In the genomic region with DNA sequence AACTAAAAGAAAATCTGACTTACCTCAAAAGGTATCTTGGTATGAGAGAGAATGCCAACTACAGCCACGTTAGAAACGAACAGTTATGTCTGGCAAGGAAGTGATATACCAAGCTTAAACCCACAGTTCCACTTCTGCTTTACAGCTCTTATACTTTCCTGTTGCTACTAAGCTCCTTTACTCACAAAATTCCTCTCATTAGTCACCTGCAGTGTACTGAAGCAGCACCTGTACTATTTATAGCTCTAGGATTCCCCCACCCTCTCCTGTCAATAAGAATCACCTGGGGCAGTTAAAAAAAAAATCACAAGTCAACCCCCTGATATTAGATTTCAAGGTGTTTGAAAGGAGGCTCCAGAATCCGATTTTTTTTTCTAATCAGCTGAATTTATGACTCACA, we compare ENCODE assay signal across 2 cellular contexts.
TF ChIP-seq lines count a peak whose summit lies in the region.

No MANE protein-coding gene starts in this region.

TF ChIP-seq in SK-N-SH, 30 proteins besides CTCF, POLR2A, EP300 and RAD21 (continued from another document):
- TF ChIP-seq USF1 (IDR thresholded peaks at IDR 0.05; ENCODE audit: borderline replicate concordance, low read depth) (no peak), FOSL2 (IDR thresholded peaks at IDR 0.05; ENCODE audit: borderline replicate concordance, low read depth) (no peak), YY1 (IDR thresholded peaks at IDR 0.05; ENCODE audit: low read depth) (no peak), MEF2A (IDR thresholded peaks at IDR 0.05; ENCODE audit: borderline replicate concordance, low read depth) (no peak), MAX (IDR thresholded peaks at IDR 0.05; ENCODE audit: low read depth) (no peak), TCF12 (IDR thresholded peaks at IDR 0.05) (no peak), TEAD4 (IDR thresholded peaks at IDR 0.05; ENCODE audit: borderline replicate concordance, insufficient read depth) (no peak), EZH2phosphoT487 (IDR thresholded peaks at IDR 0.05; ENCODE audit: borderline replicate concordance, low read depth) (no peak), GATA2 (CRISPR knock-in tag; IDR thresholded peaks at IDR 0.05) (no peak), RXRA (IDR thresholded peaks at IDR 0.05; ENCODE audit: borderline replicate concordance, low read depth) (no peak), FOXJ3 (CRISPR knock-in tag; IDR thresholded peaks at IDR 0.05) (no peak), MXI1 (IDR thresholded peaks at IDR 0.05; ENCODE audit: low read depth, low read length) (no peak), SIN3A (IDR thresholded peaks at IDR 0.05; ENCODE audit: borderline replicate concordance, low read depth, low read length) (no peak), JUND (IDR thresholded peaks at IDR 0.05) (no peak)
- TF ChIP-seq, protein P1, sequence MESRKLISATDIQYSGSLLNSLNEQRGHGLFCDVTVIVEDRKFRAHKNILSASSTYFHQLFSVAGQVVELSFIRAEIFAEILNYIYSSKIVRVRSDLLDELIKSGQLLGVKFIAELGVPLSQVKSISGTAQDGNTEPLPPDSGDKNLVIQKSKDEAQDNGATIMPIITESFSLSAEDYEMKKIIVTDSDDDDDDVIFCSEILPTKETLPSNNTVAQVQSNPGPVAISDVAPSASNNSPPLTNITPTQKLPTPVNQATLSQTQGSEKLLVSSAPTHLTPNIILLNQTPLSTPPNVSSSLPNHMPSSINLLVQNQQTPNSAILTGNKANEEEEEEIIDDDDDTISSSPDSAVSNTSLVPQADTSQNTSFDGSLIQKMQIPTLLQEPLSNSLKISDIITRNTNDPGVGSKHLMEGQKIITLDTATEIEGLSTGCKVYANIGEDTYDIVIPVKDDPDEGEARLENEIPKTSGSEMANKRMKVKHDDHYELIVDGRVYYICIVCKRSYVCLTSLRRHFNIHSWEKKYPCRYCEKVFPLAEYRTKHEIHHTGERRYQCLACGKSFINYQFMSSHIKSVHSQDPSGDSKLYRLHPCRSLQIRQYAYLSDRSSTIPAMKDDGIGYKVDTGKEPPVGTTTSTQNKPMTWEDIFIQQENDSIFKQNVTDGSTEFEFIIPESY (IDR thresholded peaks at IDR 0.05; ENCODE audit: borderline replicate concordance, low read depth): no peak

TF ChIP-seq in SK-N-SH treated with all-trans-retinoic acid at 6 μM for 48 hours, 23 proteins besides CTCF, POLR2A, EP300 and RAD21 (continued from another document):
- TF ChIP-seq CSRNP3 (CRISPR knock-in tag; IDR thresholded peaks at IDR 0.05) (no peak), OSR1 (CRISPR knock-in tag; IDR thresholded peaks at IDR 0.05) (no peak), ESRRG (CRISPR knock-in tag; IDR thresholded peaks at IDR 0.05) (no peak), ZFP30 (CRISPR knock-in tag; IDR thresholded peaks at IDR 0.05) (no peak), BACH2 (CRISPR knock-in tag; IDR thresholded peaks at IDR 0.05; ENCODE audit: borderline replicate concordance) (no peak), ARNTL (CRISPR knock-in tag; IDR thresholded peaks at IDR 0.05; ENCODE audit: borderline replicate concordance, low read depth) (no peak), CSDC2 (CRISPR knock-in tag; IDR thresholded peaks at IDR 0.05) (no peak), CREB5 (CRISPR knock-in tag; IDR thresholded peaks at IDR 0.05; ENCODE audit: low read depth) (no peak)
